In the genomic region with DNA sequence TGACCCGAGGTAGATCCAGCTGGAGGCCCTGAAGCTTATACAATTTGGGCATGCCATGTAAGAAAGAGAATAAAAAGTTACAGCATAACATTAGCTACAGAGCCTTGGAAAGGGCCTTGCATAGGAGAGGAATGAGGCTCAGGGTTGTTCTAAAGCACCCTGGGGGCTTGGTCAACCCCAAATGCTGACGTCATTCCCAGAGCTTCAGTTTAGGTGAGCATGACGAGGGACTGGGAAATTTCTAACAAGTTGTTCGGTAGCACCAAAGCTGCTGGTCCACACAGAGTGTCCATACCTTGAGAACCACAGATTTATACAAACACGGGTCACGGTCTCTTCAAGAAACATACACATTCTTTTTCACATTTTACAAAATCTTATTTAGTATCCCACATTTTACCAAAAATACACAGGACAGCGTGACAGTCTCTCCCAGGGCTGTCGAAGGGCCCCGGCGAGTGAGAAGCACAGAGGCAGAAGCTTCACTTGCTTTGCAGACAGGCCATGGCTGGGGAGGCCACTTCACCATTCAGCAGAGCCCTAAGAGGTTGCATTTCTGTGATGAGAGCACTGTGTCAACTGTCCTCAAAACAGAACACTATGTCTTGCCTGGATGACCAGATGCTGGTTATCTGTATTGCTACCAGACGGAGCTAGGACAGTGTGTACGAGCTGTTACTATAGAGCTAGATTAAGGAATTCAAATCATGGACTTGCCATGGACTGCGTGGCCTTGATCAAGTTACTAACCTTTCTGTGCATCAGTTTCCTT, we compare ENCODE assay signal across 1 cellular context.
TF ChIP-seq lines count a peak whose summit lies in the region.

No MANE protein-coding gene starts in this region.

TF ChIP-seq in HEK293, 187 proteins besides CTCF, POLR2A, EP300 and RAD21 (continued from another document):
- TF ChIP-seq, protein P1, sequence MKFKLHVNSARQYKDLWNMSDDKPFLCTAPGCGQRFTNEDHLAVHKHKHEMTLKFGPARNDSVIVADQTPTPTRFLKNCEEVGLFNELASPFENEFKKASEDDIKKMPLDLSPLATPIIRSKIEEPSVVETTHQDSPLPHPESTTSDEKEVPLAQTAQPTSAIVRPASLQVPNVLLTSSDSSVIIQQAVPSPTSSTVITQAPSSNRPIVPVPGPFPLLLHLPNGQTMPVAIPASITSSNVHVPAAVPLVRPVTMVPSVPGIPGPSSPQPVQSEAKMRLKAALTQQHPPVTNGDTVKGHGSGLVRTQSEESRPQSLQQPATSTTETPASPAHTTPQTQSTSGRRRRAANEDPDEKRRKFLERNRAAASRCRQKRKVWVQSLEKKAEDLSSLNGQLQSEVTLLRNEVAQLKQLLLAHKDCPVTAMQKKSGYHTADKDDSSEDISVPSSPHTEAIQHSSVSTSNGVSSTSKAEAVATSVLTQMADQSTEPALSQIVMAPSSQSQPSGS (tag by site-specific recombination; IDR thresholded peaks at IDR 0.05; ENCODE audit: low read depth) = peak; percentile 41; the same call in 1 of the 2 replicates
TF ChIP-seq in HEK293: peak in this region for 1.
